33 cellular contexts compared by ENCODE assay signal in the genomic region with DNA sequence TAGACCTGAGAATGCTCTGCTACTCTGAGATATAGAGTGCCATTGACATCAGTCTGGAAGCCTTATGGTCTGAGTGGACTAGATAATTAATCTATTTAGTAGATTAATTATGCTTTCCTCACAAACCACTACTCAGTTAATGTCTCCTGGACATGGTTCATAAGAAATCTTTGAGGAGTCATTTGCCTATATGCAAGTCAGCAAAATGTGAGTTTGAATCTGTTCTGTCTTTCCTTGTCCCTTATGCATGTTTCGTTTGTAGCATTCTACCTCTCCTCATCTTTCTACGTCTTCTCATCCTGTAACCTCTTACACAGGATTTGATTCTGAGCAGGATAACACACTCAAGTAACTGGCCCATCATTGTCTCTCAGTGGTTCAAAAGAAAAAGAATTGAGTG.
"Had no signal": no experiment of that assay in that cellular context is flagged by ENCODE, and none has a peak within 500 bp of the region (broad histone marks: within the 10 kb centered on the region; RNA-seq: fewer than 3 reads in every experiment).

No MANE protein-coding gene starts in this region.

- DNase-seq: activated B cell treated with CpG ODN at 0.5 μM for 24 hours; activated CD4-positive, alpha-beta memory T cell treated with anti-CD3 and anti-CD28 coated beads for 36 hours; activated CD4-positive, alpha-beta T cell treated with anti-CD3 and anti-CD28 coated beads for 4 hours; activated CD4-positive, alpha-beta T cell treated with anti-CD3 and anti-CD28 coated beads, Interleukin-2, amount 10 ng/mL, durations not matched to agents 24 days and 14 days; activated CD4-positive, alpha-beta T cell treated with anti-CD3 and anti-CD28 coated beads, Interleukin-2, amount 50 U/mL, for 1 hour; activated CD4-positive, alpha-beta T cell treated with anti-CD3 and anti-CD28 coated beads, Interleukin-2, amount 50 U/mL, for 4 hours; activated CD4-positive, CD25-positive, alpha-beta regulatory T cell treated with anti-CD3 and anti-CD28 coated beads, Interleukin-2, amount 50 U/mL, for 72 hours; activated CD8-positive, alpha-beta memory T cell treated with anti-CD3 and anti-CD28 coated beads, Interleukin-2, amount 50 U/mL, for 4 hours; activated CD8-positive, alpha-beta T cell treated with anti-CD3 and anti-CD28 coated beads for 36 hours; activated effector memory CD4-positive, alpha-beta T cell treated with anti-CD3 and anti-CD28 coated beads, Interleukin-2, amount 50 U/mL, for 16 hours; activated gamma-delta T cell treated with Interleukin-2 at 50 U/mL for 16 hours; activated naive CD4-positive, alpha-beta T cell; activated naive CD4-positive, alpha-beta T cell treated with anti-CD3 and anti-CD28 coated beads for 36 hours; activated naive CD4-positive, alpha-beta T cell treated with anti-CD3 and anti-CD28 coated beads, Interleukin-2, amount 50 U/mL, for 16 hours; activated naive CD8-positive, alpha-beta T cell treated with anti-CD3 and anti-CD28 coated beads for 36 hours; activated T-cell treated with anti-CD3 and anti-CD28 coated beads for 4 hours; activated T-cell treated with anti-CD3 and anti-CD28 coated beads, Interleukin-2, amount 50 U/mL, for 1 hour; activated T-cell treated with anti-CD3 and anti-CD28 coated beads, Interleukin-2, amount 50 U/mL, for 4 hours; activated T-cell treated with anti-CD3 and anti-CD28 coated beads, Interleukin-2, amount 50 U/mL, for 72 hours; adrenal gland; amniotic stem cell; aorta; body of pancreas; brain microvascular endothelial cell; cerebellar nuclear complex; T-helper 2 cell; T-helper 9 cell had no signal

- ATAC-seq: activated CD8-positive, alpha-beta T cell treated with anti-CD3 and anti-CD28 coated beads for 36 hours; activated naive CD4-positive, alpha-beta T cell treated with anti-CD3 and anti-CD28 coated beads, Interleukin-2, amount 50 U/mL, for 72 hours; activated T-cell treated with anti-CD3 and anti-CD28 coated beads, Interleukin-2, amount 50 U/mL, for 4 hours; activated T-cell treated with anti-CD3 and anti-CD28 coated beads, Interleukin-2, amount 50 U/mL, for 72 hours; activated T-helper 17 cell treated with anti-CD3 and anti-CD28 coated beads, Interleukin-2, amount 50 U/mL, for 72 hours; body of pancreas had no signal

- FAIRE-seq: astrocyte, TTC549 had no signal

- H3K4me1 ChIP-seq: adrenal gland, breast epithelium had no signal

- H3K27ac ChIP-seq: adrenal gland, body of pancreas, brain microvascular endothelial cell, breast epithelium, VCaP had no signal

- H3K4me3 ChIP-seq: adrenal gland, body of pancreas, breast epithelium had no signal

- H3K36me3 ChIP-seq: adrenal gland, brain microvascular endothelial cell, breast epithelium had no signal

- H3K27me3 ChIP-seq: adrenal gland, body of pancreas, brain microvascular endothelial cell, breast epithelium had no signal

- H3K9me3 ChIP-seq: adrenal gland, body of pancreas, breast epithelium had no signal
